ENCODE assay signal across 8 cellular contexts in genomic region chr2:33900610-33901009, GRCh38.
"Had no signal": no experiment of that assay in that cellular context is flagged by ENCODE, and none has a peak within 500 bp of the region (broad histone marks: within the 10 kb centered on the region; RNA-seq: fewer than 3 reads in every experiment).

No MANE protein-coding gene starts in this region.

- H3K9ac ChIP-seq: GM23248 had no signal

- H3K4me1 Mint-ChIP-seq: GM23338 had no signal

- H3K4me3 Mint-ChIP-seq: GM23338, HFFc6 had no signal

- H3K27ac ChIP-seq: GM23248 had no signal

- H3K27ac Mint-ChIP-seq: GM23338, HFFc6 had no signal

- H2AFZ ChIP-seq: GM23248, GM23338 had no signal

- H3K4me2 ChIP-seq: GM23338 had no signal

- H3K4me3 ChIP-seq: GM23248, GM23338, HAP-1 had no signal

- ATAC-seq: GM23338, HCT116 had no signal

- H3K4me1 ChIP-seq: HAP-1 had no signal

- H3K36me3 ChIP-seq: HAP-1 had no signal

- H3K9me3 ChIP-seq: HAP-1 had no signal

- DNase-seq: GM23248, GOT3, H7, HCEC 1CT, HFFc6 had no signal
